8 cellular contexts compared by ENCODE assay signal in the genomic region with DNA sequence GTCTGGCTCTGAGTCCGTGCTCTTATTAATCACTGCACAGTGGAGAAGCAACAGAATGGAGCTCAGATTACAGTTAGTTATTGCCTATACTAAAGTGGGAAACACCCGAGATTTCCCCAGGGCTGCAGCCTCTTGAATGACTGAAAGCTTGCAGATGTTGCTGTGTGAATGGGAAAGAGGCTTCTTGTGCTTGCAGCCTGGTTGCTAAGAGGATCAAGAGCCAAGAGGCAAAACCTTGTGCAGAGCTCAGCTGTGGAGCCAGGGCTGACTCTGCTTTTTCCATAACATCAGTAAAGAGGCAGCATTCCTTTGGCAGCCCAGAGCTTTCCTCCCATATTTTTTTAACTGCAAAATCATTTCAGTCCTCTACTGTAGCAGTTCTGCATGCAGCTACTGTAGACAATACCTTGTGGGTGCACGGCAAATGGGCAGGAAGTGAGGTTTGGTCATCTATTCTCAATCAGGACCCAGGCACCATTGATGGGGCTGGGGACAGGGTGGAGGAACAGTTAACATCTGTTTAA.
DNase-seq lines count a peak whose midpoint lies in the region; ATAC-seq and TF ChIP-seq lines count a peak whose summit lies in the region.

No MANE protein-coding gene starts in this region.

- peak; percentile 88 for ATAC-seq in left ventricle myocardium superior

- H3K36me3 ChIP-seq in HEK293 (ENCODE audit: control insufficient read depth in 2 of 2, insufficient read depth in 1 of 2, low read length in 2 of 2) (peaks cover 0 to 3% of the 10 kb centered on the region in 2 experiments; a peak in 1 of 3 replicates), prostate gland (no peaks in the 10 kb centered on the region)

- CTCF ChIA-PET in HEK293 (lab: Yijun Ruan, JAX) = interaction anchor here (0.8 kb wide), 1 partner anchor 36 kb away, joined by 4 read pairs; no protein-coding TSS in a partner anchor

- H3K9me3 ChIP-seq in HEK293 (ENCODE audit: control insufficient read depth, insufficient read depth, low read depth, low read length) = no peaks in the 10 kb centered on the region
- no peaks in the 10 kb centered on the region for H3K9me3 ChIP-seq in prostate gland

- no peak overlapping the region for H3K4me3 ChIP-seq in HEK293 (ENCODE audit: low read depth, low read length)
- no peak overlapping the region for H3K4me3 ChIP-seq in prostate gland

- no peak for TF ChIP-seq POLR2A in prostate gland (IDR thresholded peaks at IDR 0.05)

- H3K27me3 ChIP-seq in prostate gland (replicated peaks; ENCODE audit: insufficient read depth) = no peaks in the 10 kb centered on the region

- DNase-seq in ELR (ENCODE audit: low read depth) (peak; percentile 33), NCI-H82 treated with DMSO at 0.1 percent for 48 hours (lab: John Stamatoyannopoulos, UW; ENCODE audit: unreplicated experiment) (peak; percentile 57), left ventricle myocardium superior (peak; percentile 37), HuH-7 (ENCODE audit: low spot score) (no peak), OCI-M1 (lab: John Stamatoyannopoulos, UW) (no peak), hippocampal formation (lab: John Stamatoyannopoulos, UW) (no peak), prostate gland (ENCODE audit: low spot score) (no peak)

- TF ChIP-seq CTCF in HEK293 (tag by site-specific recombination; IDR thresholded peaks at IDR 0.05) (no peak), prostate gland (IDR thresholded peaks at IDR 0.05) (no peak)

- POLR2A ChIA-PET in HEK293 (lab: Yijun Ruan, JAX) = interaction anchor here (0.8 kb wide), 1 partner anchor 87 kb away, joined by 3 read pairs; a partner anchor contains a TSS

- no peaks in the 10 kb centered on the region for H3K4me1 ChIP-seq in HEK293 (ENCODE audit: control insufficient read depth, insufficient read depth, low read length)
- no peaks in the 10 kb centered on the region for H3K4me1 ChIP-seq in prostate gland (replicated peaks)

- WGBS in prostate gland = 4% methylated on average over 3 of the region's 3 CpGs

- intact Hi-C loops in left ventricle myocardium superior (cut with micrococcal nuclease) (no loop called here), prostate gland (cut with DNase I) (no loop called here)

- H3K27ac ChIP-seq in HEK293 (ENCODE audit: extremely low read depth, low read depth, low read length) (no peak overlapping the region), prostate gland (no peak overlapping the region)

TF ChIP-seq in HEK293, 187 proteins besides CTCF, POLR2A, EP300 and RAD21:
- TF ChIP-seq, protein P1, sequence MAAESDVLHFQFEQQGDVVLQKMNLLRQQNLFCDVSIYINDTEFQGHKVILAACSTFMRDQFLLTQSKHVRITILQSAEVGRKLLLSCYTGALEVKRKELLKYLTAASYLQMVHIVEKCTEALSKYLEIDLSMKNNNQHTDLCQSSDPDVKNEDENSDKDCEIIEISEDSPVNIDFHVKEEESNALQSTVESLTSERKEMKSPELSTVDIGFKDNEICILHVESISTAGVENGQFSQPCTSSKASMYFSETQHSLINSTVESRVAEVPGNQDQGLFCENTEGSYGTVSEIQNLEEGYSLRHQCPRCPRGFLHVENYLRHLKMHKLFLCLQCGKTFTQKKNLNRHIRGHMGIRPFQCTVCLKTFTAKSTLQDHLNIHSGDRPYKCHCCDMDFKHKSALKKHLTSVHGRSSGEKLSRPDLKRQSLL (tag by site-specific recombination; IDR thresholded peaks at IDR 0.05) = no peak
- TF ChIP-seq GLI2 (tag by site-specific recombination; IDR thresholded peaks at IDR 0.05; ENCODE audit: borderline replicate concordance, low read depth) = no peak
- TF ChIP-seq, protein P2, sequence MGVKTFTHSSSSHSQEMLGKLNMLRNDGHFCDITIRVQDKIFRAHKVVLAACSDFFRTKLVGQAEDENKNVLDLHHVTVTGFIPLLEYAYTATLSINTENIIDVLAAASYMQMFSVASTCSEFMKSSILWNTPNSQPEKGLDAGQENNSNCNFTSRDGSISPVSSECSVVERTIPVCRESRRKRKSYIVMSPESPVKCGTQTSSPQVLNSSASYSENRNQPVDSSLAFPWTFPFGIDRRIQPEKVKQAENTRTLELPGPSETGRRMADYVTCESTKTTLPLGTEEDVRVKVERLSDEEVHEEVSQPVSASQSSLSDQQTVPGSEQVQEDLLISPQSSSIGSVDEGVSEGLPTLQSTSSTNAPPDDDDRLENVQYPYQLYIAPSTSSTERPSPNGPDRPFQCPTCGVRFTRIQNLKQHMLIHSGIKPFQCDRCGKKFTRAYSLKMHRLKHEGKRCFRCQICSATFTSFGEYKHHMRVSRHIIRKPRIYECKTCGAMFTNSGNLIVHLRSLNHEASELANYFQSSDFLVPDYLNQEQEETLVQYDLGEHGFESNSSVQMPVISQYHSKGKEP (tag by site-specific recombination; IDR thresholded peaks at IDR 0.05) = 0 out of 2 replicates have a peak, but pooled peaks have one; percentile 15
- TF ChIP-seq, protein P3, sequence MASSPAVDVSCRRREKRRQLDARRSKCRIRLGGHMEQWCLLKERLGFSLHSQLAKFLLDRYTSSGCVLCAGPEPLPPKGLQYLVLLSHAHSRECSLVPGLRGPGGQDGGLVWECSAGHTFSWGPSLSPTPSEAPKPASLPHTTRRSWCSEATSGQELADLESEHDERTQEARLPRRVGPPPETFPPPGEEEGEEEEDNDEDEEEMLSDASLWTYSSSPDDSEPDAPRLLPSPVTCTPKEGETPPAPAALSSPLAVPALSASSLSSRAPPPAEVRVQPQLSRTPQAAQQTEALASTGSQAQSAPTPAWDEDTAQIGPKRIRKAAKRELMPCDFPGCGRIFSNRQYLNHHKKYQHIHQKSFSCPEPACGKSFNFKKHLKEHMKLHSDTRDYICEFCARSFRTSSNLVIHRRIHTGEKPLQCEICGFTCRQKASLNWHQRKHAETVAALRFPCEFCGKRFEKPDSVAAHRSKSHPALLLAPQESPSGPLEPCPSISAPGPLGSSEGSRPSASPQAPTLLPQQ (tag by site-specific recombination; IDR thresholded peaks at IDR 0.05) = 0 out of 2 replicates have a peak, but pooled peaks have one; percentile 39

Comparison
In these comparisons a context has a peak if more than half of its experiments do, and no peak if none do; other contexts are left out.
1. DNase-seq: peak in ELR (single experiment), NCI-H82 treated with DMSO at 0.1 percent for 48 hours (single experiment) and left ventricle myocardium superior (single experiment); none in HuH-7 (single experiment), OCI-M1 (single experiment), hippocampal formation (0 of 2) and prostate gland (single experiment).